8 cellular contexts compared by ENCODE assay signal in genomic region chr22:19892249-19892879, GRCh38. TPM values are rescaled to one million over a fixed set of nuclear protein-coding genes. Genes with fewer than 3 reads are reported as not detected.
DNase-seq lines count a peak whose midpoint lies in the region; ATAC-seq, FAIRE-seq and TF ChIP-seq lines count a peak whose summit lies in the region.

No MANE protein-coding gene starts in this region.

- CTCF ChIA-PET in K562 (lab: Yijun Ruan, JAX; ENCODE audit: low intra/inter-chr PET ratio): no interaction called here

- H4K20me1 ChIP-seq in K562 (replicated peaks; ENCODE audit: control insufficient read depth, insufficient read depth, low read length): peaks cover 40% of the 10 kb centered on the region

- H3K9ac ChIP-seq in K562 (ENCODE audit: insufficient read depth in 1 of 2, low read depth in 2 of 2, low read length in 2 of 2) (peak overlapping the region in 1 of 2 experiments; percentile 77; a peak in 2 of 4 replicates), neuronal stem cell (ENCODE audit: low read depth, low read length, poor library complexity) (no peak overlapping the region)

- TF ChIP-seq POLR2A in K562 (conservative IDR thresholded peaks at IDR 0.05): no peak

- no TSS peak for BruUV-seq in K562 (replicated peaks; lab: Mats Ljungman, UMichigan)

- H2BK120ac ChIP-seq in neuronal stem cell (ENCODE audit: low read depth, low read length): peak overlapping the region; percentile 99

- peaks cover 24 to 67% of the 10 kb centered on the region in 2 experiments for H3K4me1 ChIP-seq in K562 (replicated peaks in 1 of 2; ENCODE audit: control insufficient read depth in 2 of 2, insufficient read depth in 2 of 2, low read length in 2 of 2)
- peaks cover 32% of the 10 kb centered on the region in 2 donors for H3K4me1 ChIP-seq in neuronal stem cell (ENCODE audit: control insufficient read depth in 2 of 2, insufficient read depth in 1 of 2, low read depth in 1 of 2, low read length in 2 of 2)
- H3K4me1 ChIP-seq in aorta (ENCODE audit: control insufficient read depth in 1 of 2, insufficient read depth in 2 of 2, low read length in 2 of 2): no peaks in the 10 kb centered on the region

- peak overlapping the region; percentile 67 for H2AK5ac ChIP-seq in neuronal stem cell (ENCODE audit: low read depth, low read length)

- H2BK12ac ChIP-seq in neuronal stem cell (ENCODE audit: low read length): peak overlapping the region; percentile 16

- H2AFZ ChIP-seq in K562 (ENCODE audit: low read depth, low read length): peak overlapping the region; percentile 25; the same call in 1 of the 2 replicates
- peak overlapping the region; percentile 78 for H2AFZ ChIP-seq in neuronal stem cell (ENCODE audit: low read length)

- no peak overlapping the region for H4K91ac ChIP-seq in neuronal stem cell (ENCODE audit: low read depth, low read length, poor library complexity)

- in situ Hi-C loops in K562 (cut with MboI): no loop called here

- H3K79me2 ChIP-seq in K562 (ENCODE audit: control insufficient read depth, insufficient read depth, low read length): no peaks in the 10 kb centered on the region

- DNase-seq in H4 (ENCODE audit: low spot score): peak; percentile 17
- peak; percentile 84 to 89 (median 86) for DNase-seq in K562 (ENCODE audit: extremely low read depth in 1 of 4, low spot score in 3 of 4)
- DNase-seq in neuronal stem cell (ENCODE audit: low spot score): no peak
- DNase-seq in aorta: no peak
- no peak for DNase-seq in NCI-H1048 (lab: John Stamatoyannopoulos, UW)
- DNase-seq in medulla oblongata (ENCODE audit: extremely low spot score): no peak

- H3K4me3 ChIP-seq in K562 (no peak overlapping the region), neuronal stem cell (ENCODE audit: low read length in 2 of 2) (peak overlapping the region in 1 of 2 donors; percentile 18), aorta (ENCODE audit: low read length in 2 of 2) (no peak overlapping the region)

- H3K27ac ChIP-seq in K562 (ENCODE audit: extremely low read depth, low read depth, low read length): peak overlapping the region; percentile 46; the same call in 1 of the 3 replicates
- H3K27ac ChIP-seq in neuronal stem cell (replicated peaks; ENCODE audit: low read length): peak overlapping the region; percentile 62
- H3K27ac ChIP-seq in aorta (ENCODE audit: low read depth in 1 of 2, low read length in 2 of 2): no peak overlapping the region

- FAIRE-seq in K562 (lab: Jason Lieb, UNC): peak; percentile 67

- TF ChIP-seq EP300 in K562 (IDR thresholded peaks at IDR 0.05; ENCODE audit: low read length): peak; percentile 26; the same call in 1 of the 2 replicates

- H3K36me3 ChIP-seq in K562 (ENCODE audit: control insufficient read depth, insufficient read depth, low read length) (peaks cover 13% of the 10 kb centered on the region; the same call in 1 of the 3 replicates), neuronal stem cell (replicated peaks in 1 of 2; ENCODE audit: control insufficient read depth in 2 of 2, insufficient read depth in 2 of 2, low read length in 2 of 2) (no peaks in the 10 kb centered on the region), aorta (ENCODE audit: control insufficient read depth in 1 of 2, insufficient read depth in 2 of 2, low read length in 1 of 2) (no peaks in the 10 kb centered on the region)

- no peaks in the 10 kb centered on the region for H3K27me3 ChIP-seq in K562 (ENCODE audit: control insufficient read depth in 2 of 2, insufficient read depth in 2 of 2, low read length in 2 of 2)
- no peaks in the 10 kb centered on the region for H3K27me3 ChIP-seq in neuronal stem cell (ENCODE audit: control insufficient read depth in 3 of 3, insufficient read depth in 3 of 3, low read depth in 1 of 3, low read length in 3 of 3)
- H3K27me3 ChIP-seq in aorta (ENCODE audit: control insufficient read depth in 1 of 2, insufficient read depth in 2 of 2, low read length in 1 of 2): no peaks in the 10 kb centered on the region

- no peak overlapping the region for H3K14ac ChIP-seq in neuronal stem cell (ENCODE audit: low read length)

- intact Hi-C loops in K562 (cut with micrococcal nuclease) (loop anchor here (5.0 kb wide), 2 partner anchors 135 to 160 kb away; no protein-coding TSS in a partner anchor), aorta (cut with DNase I) (no loop called here)

- WGBS in K562 (ENCODE audit: insufficient coverage, low coverage, missing lambda C conversion rate): 33% methylated on average over 24 of the region's 24 CpGs
- WGBS in neuronal stem cell (ENCODE audit: extremely low coverage in 2 of 2, insufficient read length in 2 of 2, insufficient replicate concordance in 1 of 2), 2 donors: no CpG with 5 or more reads among the region's 24 CpGs
- 75 to 80% methylated on average over 24 of the region's 24 CpGs for WGBS in aorta, 2 donors

- TF ChIP-seq RAD21 in K562 (CRISPR knock-in tag; conservative IDR thresholded peaks at IDR 0.05 in 1 of 2, IDR thresholded peaks at IDR 0.05 in 1 of 2): 0 out of 4 replicates have a peak, but pooled peaks of 1 of the 2 experiments have one; percentile 12

- TF ChIP-seq CTCF in K562 (IDR thresholded peaks at IDR 0.05 in 2 of 3, conservative IDR thresholded peaks at IDR 0.05 in 1 of 3; ENCODE audit: insufficient read depth in 2 of 3, low read depth in 1 of 3, low read length in 3 of 3): 0 out of 6 replicates have a peak, but pooled peaks of 1 of the 3 experiments have one; percentile 7

- H4K8ac ChIP-seq in neuronal stem cell (ENCODE audit: low read depth, low read length): no peak overlapping the region

- H3K23ac ChIP-seq in neuronal stem cell (ENCODE audit: low read depth, low read length, poor library complexity): peak overlapping the region; percentile 65

- no peak overlapping the region for H2BK5ac ChIP-seq in neuronal stem cell (ENCODE audit: low read length)

- H2BK15ac ChIP-seq in neuronal stem cell (ENCODE audit: low read length): no peak overlapping the region

- H3K9me3 ChIP-seq in K562 (replicated peaks; ENCODE audit: control insufficient read depth, insufficient read depth, low read depth, low read length) (no peaks in the 10 kb centered on the region), neuronal stem cell (replicated peaks in 1 of 2; ENCODE audit: control insufficient read depth in 2 of 2, insufficient read depth in 1 of 2, low read depth in 1 of 2, low read length in 2 of 2) (no peaks in the 10 kb centered on the region), aorta (ENCODE audit: control insufficient read depth, low read length) (no peaks in the 10 kb centered on the region)

- POLR2A ChIA-PET in K562 (lab: Yijun Ruan, JAX): interaction anchor here (0.7 to 11.1 kb wide), 11 partner anchors 9 to 911 kb away, joined by 3 to 141 read pairs (median 4); no protein-coding TSS in a partner anchor

- H3K4ac ChIP-seq in neuronal stem cell (ENCODE audit: low read length): no peak overlapping the region

- H3K18ac ChIP-seq in neuronal stem cell (ENCODE audit: low read length): peak overlapping the region; percentile 98

- H3K79me1 ChIP-seq in neuronal stem cell (ENCODE audit: low read depth, low read length): peaks cover 3% of the 10 kb centered on the region

- H3K4me2 ChIP-seq in K562 (ENCODE audit: insufficient read depth, low read length): peak overlapping the region; percentile 49; the same call in 1 of the 2 replicates
- no peak overlapping the region for H3K4me2 ChIP-seq in neuronal stem cell (ENCODE audit: insufficient read depth, low read length, poor library complexity, severe bottlenecking)

- H3K9me1 ChIP-seq in K562 (ENCODE audit: control insufficient read depth, insufficient read depth, low read length): peaks cover 12% of the 10 kb centered on the region

- ATAC-seq in SK-N-SH treated with all-trans-retinoic acid at 6 μM for 48 hours (peak; percentile 21), K562 (peak; percentile 59), aorta (ENCODE audit: low FRiP score) (no peak), HG02870 (IDR thresholded peaks at IDR 0.05; ENCODE audit: unreplicated experiment) (no peak)

RNA-seq across cellular contexts. Expression of gene GNB1L, which starts 37.7 kb away (rescaled TPM):
- 5.7 and 12.4 TPM in 2 replicates for total RNA-seq in H4 (2014; rRNA removed; shearing (Covaris generic))
- 5.3 and 21.3 TPM in 2 replicates for total RNA-seq in K562 (2011; cell fraction: chromatin; rRNA removed; ENCODE audit: low replicate concordance)
- total RNA-seq in K562 (2011; cell fraction: nucleolus; rRNA removed): 21.8 and 25.5 TPM in 2 replicates
- 7.3 and 7.8 TPM in 2 replicates for total RNA-seq in K562 (2011; cell fraction: nucleoplasm; rRNA removed)
- total RNA-seq in K562 (2014; rRNA removed): 48.9 and 69.1 TPM in 2 replicates
- total RNA-seq in K562 (2014; rRNA removed; fragmentation: Illumina TruSeq; extraction: Trizol): 0.57 and 0.84 TPM in 2 replicates
- 17.8 and 20.6 TPM in 2 replicates for total RNA-seq in K562 (2015; rRNA removed; fragmentation: Illumina TruSeq; extraction: Trizol)
- total RNA-seq in K562 (2021): 50.5 and 55.3 TPM in 2 replicates
- polyA plus RNA-seq in K562 (2011; rRNA removed): 10.2 and 35.0 TPM in 2 replicates
- 37.2 and 43.8 TPM in 2 replicates for polyA plus RNA-seq in K562 (2011; cell fraction: cytosol; rRNA removed)
- polyA plus RNA-seq in K562 (2011; cell fraction: nucleus; rRNA removed): 33.2 and 43.3 TPM in 2 replicates
- 42.2 and 62.2 TPM in 2 replicates for polyA plus RNA-seq in K562 (2012)
- polyA plus RNA-seq in K562 (2014; fragmentation: Illumina TruSeq; extraction: Trizol): 1.9 and 18.0 TPM in 2 replicates
- 1 to 10 TPM in 1 of 2 experiments, under 1 TPM in 1; 0.56 to 3.5 TPM for polyA plus RNA-seq in K562 (2014; fragmentation: Nextera tagmentation; extraction: Ambion mirVana)
- polyA plus RNA-seq in K562 (2014; rRNA removed): 40.7 and 41.3 TPM in 2 replicates
- polyA minus RNA-seq in K562 (2011; rRNA and poly(A)+ RNA removed): 2.8 and 3.7 TPM in 2 replicates
- polyA minus RNA-seq in K562 (2011; cell fraction: cytosol; rRNA and poly(A)+ RNA removed): 13.2 and 33.0 TPM in 2 replicates
- 12.0 and 14.3 TPM in 2 replicates for polyA minus RNA-seq in K562 (2011; cell fraction: nucleus; rRNA and poly(A)+ RNA removed)
- 7.9 TPM for polyA plus RNA-seq in neuronal stem cell (2013, experiment 1 of 2)
- polyA plus RNA-seq in neuronal stem cell (2013, experiment 2 of 2): 8.3 TPM
- total RNA-seq in aorta: 1 to 10 TPM; 4.7 to 5.0 TPM
- 10 to 100 TPM in 1 of 2 donors, 1 to 10 TPM in 1; 4.3 to 12.6 TPM for polyA plus RNA-seq in aorta

RNA-seq across cellular contexts. Expression of gene RTL10, which starts 37.7 kb away (rescaled TPM):
- 2.3 and 2.6 TPM in 2 replicates for total RNA-seq in H4 (2014; rRNA removed; shearing (Covaris generic))
- total RNA-seq in K562 (2011; cell fraction: chromatin; rRNA removed; ENCODE audit: low replicate concordance): 82.4 and 192 TPM in 2 replicates
- total RNA-seq in K562 (2011; cell fraction: nucleolus; rRNA removed): 134 and 166 TPM in 2 replicates
- total RNA-seq in K562 (2011; cell fraction: nucleoplasm; rRNA removed): 107 and 110 TPM in 2 replicates
- total RNA-seq in K562 (2014; rRNA removed) (32.5 and 42.0 TPM in 2 replicates), K562 (2014; rRNA removed; fragmentation: Illumina TruSeq; extraction: Trizol) (16.3 and 19.8 TPM in 2 replicates), K562 (2015; rRNA removed; fragmentation: Illumina TruSeq; extraction: Trizol) (26.2 and 28.8 TPM in 2 replicates), K562 (2021) (75.4 and 75.5 TPM in 2 replicates), aorta (10 to 100 TPM in 1 of 2 donors, 1 to 10 TPM in 1; 7.7 to 16.6 TPM)
- polyA plus RNA-seq in K562 (2011; rRNA removed) (32.7 and 82.6 TPM in 2 replicates), K562 (2014; fragmentation: Illumina TruSeq; extraction: Trizol) (39.2 and 40.1 TPM in 2 replicates), K562 (2014; fragmentation: Nextera tagmentation; extraction: Ambion mirVana) (10 to 100 TPM; 23.6 to 33.7 TPM), K562 (2014; rRNA removed) (28.2 and 31.2 TPM in 2 replicates), aorta (1 to 10 TPM; 5.5 to 8.0 TPM)
- 68.8 and 74.9 TPM in 2 replicates for polyA plus RNA-seq in K562 (2011; cell fraction: cytosol; rRNA removed)
- polyA plus RNA-seq in K562 (2011; cell fraction: nucleus; rRNA removed): 124 and 157 TPM in 2 replicates
- polyA plus RNA-seq in K562 (2012): 40.3 and 56.9 TPM in 2 replicates
- 49.5 and 66.5 TPM in 2 replicates for polyA minus RNA-seq in K562 (2011; rRNA and poly(A)+ RNA removed)
- polyA minus RNA-seq in K562 (2011; cell fraction: cytosol; rRNA and poly(A)+ RNA removed): 31.7 and 46.0 TPM in 2 replicates
- 42.7 and 85.4 TPM in 2 replicates for polyA minus RNA-seq in K562 (2011; cell fraction: nucleus; rRNA and poly(A)+ RNA removed)
- polyA plus RNA-seq in neuronal stem cell (2013, experiment 1 of 2): 9.7 TPM
- 10.2 TPM for polyA plus RNA-seq in neuronal stem cell (2013, experiment 2 of 2)

RNA-seq across cellular contexts. Expression of gene COMT, which starts 49.2 kb away (rescaled TPM):
- 111 and 112 TPM in 2 replicates for total RNA-seq in H4 (2014; rRNA removed; shearing (Covaris generic))
- 125 and 360 TPM in 2 replicates for total RNA-seq in K562 (2011; cell fraction: chromatin; rRNA removed; ENCODE audit: low replicate concordance)
- 500 and 649 TPM in 2 replicates for total RNA-seq in K562 (2011; cell fraction: nucleolus; rRNA removed)
- total RNA-seq in K562 (2011; cell fraction: nucleoplasm; rRNA removed): 301 and 358 TPM in 2 replicates
- total RNA-seq in K562 (2014; rRNA removed) (334 and 497 TPM in 2 replicates), K562 (2014; rRNA removed; fragmentation: Illumina TruSeq; extraction: Trizol) (29.4 and 46.3 TPM in 2 replicates), K562 (2015; rRNA removed; fragmentation: Illumina TruSeq; extraction: Trizol) (155 and 156 TPM in 2 replicates), K562 (2021) (348 and 351 TPM in 2 replicates), aorta (100 to 1,000 TPM; 101 to 111 TPM)
- polyA plus RNA-seq in K562 (2011; rRNA removed) (185 and 498 TPM in 2 replicates), K562 (2014; fragmentation: Illumina TruSeq; extraction: Trizol) (108 and 305 TPM in 2 replicates), K562 (2014; fragmentation: Nextera tagmentation; extraction: Ambion mirVana) (10 to 100 TPM; 12.5 to 39.6 TPM), K562 (2014; rRNA removed) (263 and 317 TPM in 2 replicates), aorta (100 to 1,000 TPM in 1 of 2 donors, 10 to 100 TPM in 1; 96.7 to 176 TPM)
- polyA plus RNA-seq in K562 (2011; cell fraction: cytosol; rRNA removed): 652 and 657 TPM in 2 replicates
- polyA plus RNA-seq in K562 (2011; cell fraction: nucleus; rRNA removed): 321 and 432 TPM in 2 replicates
- 279 and 699 TPM in 2 replicates for polyA plus RNA-seq in K562 (2012)
- polyA minus RNA-seq in K562 (2011; rRNA and poly(A)+ RNA removed): 92.9 and 123 TPM in 2 replicates
- 148 and 344 TPM in 2 replicates for polyA minus RNA-seq in K562 (2011; cell fraction: cytosol; rRNA and poly(A)+ RNA removed)
- polyA minus RNA-seq in K562 (2011; cell fraction: nucleus; rRNA and poly(A)+ RNA removed): 63.8 and 154 TPM in 2 replicates
- 7.3 TPM for polyA plus RNA-seq in neuronal stem cell (2013, experiment 1 of 2)
- polyA plus RNA-seq in neuronal stem cell (2013, experiment 2 of 2): 6.4 TPM

RNA-seq across cellular contexts. Expression of gene TXNRD2, which starts 49.3 kb away (rescaled TPM):
- total RNA-seq in H4 (2014; rRNA removed; shearing (Covaris generic)): 7.5 and 9.1 TPM in 2 replicates
- total RNA-seq in K562 (2011; cell fraction: chromatin; rRNA removed; ENCODE audit: low replicate concordance): 156 and 367 TPM in 2 replicates
- total RNA-seq in K562 (2011; cell fraction: nucleolus; rRNA removed): 176 and 216 TPM in 2 replicates
- 160 and 165 TPM in 2 replicates for total RNA-seq in K562 (2011; cell fraction: nucleoplasm; rRNA removed)
- 49.4 and 60.7 TPM in 2 replicates for total RNA-seq in K562 (2014; rRNA removed)
- total RNA-seq in K562 (2014; rRNA removed; fragmentation: Illumina TruSeq; extraction: Trizol): 25.1 and 32.6 TPM in 2 replicates
- 45.9 and 50.4 TPM in 2 replicates for total RNA-seq in K562 (2015; rRNA removed; fragmentation: Illumina TruSeq; extraction: Trizol)
- 78.2 and 80.2 TPM in 2 replicates for total RNA-seq in K562 (2021)
- 50.2 and 93.6 TPM in 2 replicates for polyA plus RNA-seq in K562 (2011; rRNA removed)
- polyA plus RNA-seq in K562 (2011; cell fraction: cytosol; rRNA removed): 84.2 and 98.0 TPM in 2 replicates
- 148 and 181 TPM in 2 replicates for polyA plus RNA-seq in K562 (2011; cell fraction: nucleus; rRNA removed)
- 83.1 and 83.5 TPM in 2 replicates for polyA plus RNA-seq in K562 (2012)
- 45.0 and 66.1 TPM in 2 replicates for polyA plus RNA-seq in K562 (2014; fragmentation: Illumina TruSeq; extraction: Trizol)
- 1 to 10 TPM; 3.3 to 4.4 TPM for polyA plus RNA-seq in K562 (2014; fragmentation: Nextera tagmentation; extraction: Ambion mirVana)
- 52.5 and 57.0 TPM in 2 replicates for polyA plus RNA-seq in K562 (2014; rRNA removed)
- polyA minus RNA-seq in K562 (2011; rRNA and poly(A)+ RNA removed): 44.4 and 47.5 TPM in 2 replicates
- polyA minus RNA-seq in K562 (2011; cell fraction: cytosol; rRNA and poly(A)+ RNA removed): 55.3 and 75.6 TPM in 2 replicates
- 57.4 and 103 TPM in 2 replicates for polyA minus RNA-seq in K562 (2011; cell fraction: nucleus; rRNA and poly(A)+ RNA removed)
- 16.7 TPM for polyA plus RNA-seq in neuronal stem cell (2013, experiment 1 of 2)
- polyA plus RNA-seq in neuronal stem cell (2013, experiment 2 of 2): 17.7 TPM
- 10 to 100 TPM; 21.0 to 29.5 TPM for total RNA-seq in aorta
- polyA plus RNA-seq in aorta: 10 to 100 TPM; 13.3 to 59.0 TPM

Comparison
In these comparisons a context has a peak if more than half of its experiments do, and no peak if none do; other contexts are left out.
1. DNase-seq: peak in H4 (single experiment) and K562 (4 of 4); none in neuronal stem cell (single experiment), aorta (0 of 2), NCI-H1048 (single experiment) and medulla oblongata (single experiment).
2. ATAC-seq: peak in SK-N-SH treated with all-trans-retinoic acid at 6 μM for 48 hours (single experiment) and K562 (single experiment); none in aorta (single experiment) and HG02870 (single experiment).
3. H3K27ac ChIP-seq: peak in K562 (single experiment) and neuronal stem cell (single experiment); none in aorta (0 of 2).